ENCODE assay signal across 17 cellular contexts in the genomic region with DNA sequence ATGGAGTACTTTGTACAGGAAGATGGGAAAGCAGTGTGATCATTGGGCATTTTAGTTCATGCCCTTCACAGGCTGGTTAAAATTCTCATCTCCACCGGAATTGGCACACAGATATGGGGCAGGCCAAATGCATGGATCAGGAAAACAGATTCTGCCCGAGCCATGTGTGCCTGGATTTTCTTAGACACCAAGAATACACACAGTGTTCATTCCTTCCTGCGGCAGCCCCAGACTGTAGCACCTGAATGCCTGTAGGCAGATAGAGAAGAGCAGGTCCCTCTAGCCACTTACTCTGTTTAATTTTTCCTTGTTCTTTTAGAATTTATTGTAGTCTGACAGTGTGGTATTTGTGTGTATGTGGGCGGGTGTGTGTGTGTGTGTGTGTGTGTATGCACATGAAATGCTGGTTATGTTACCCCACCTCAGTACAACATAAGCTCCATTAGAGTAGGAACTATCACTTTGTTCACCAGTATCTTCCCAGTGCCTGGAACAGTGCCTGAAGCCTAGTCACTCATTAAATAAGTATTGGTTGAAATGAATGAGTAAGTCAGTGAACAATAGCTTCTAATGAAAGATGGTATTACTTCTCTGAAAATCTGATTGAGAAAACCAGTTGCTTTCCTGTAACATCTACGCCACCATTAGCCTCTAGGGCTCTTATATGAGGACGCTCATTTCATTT. TPM values are rescaled to one million over a fixed set of nuclear protein-coding genes. Genes with fewer than 3 reads are reported as not detected.
DNase-seq lines count a peak whose midpoint lies in the region; ATAC-seq, FAIRE-seq and TF ChIP-seq lines count a peak whose summit lies in the region.
"Had no signal": no experiment of that assay in that cellular context is flagged by ENCODE, and none has a peak within 500 bp of the region (broad histone marks: within the 10 kb centered on the region; RNA-seq: fewer than 3 reads in every experiment).

No MANE protein-coding gene starts in this region.

- H3K36me3 ChIP-seq in pancreas = no peaks in the 10 kb centered on the region
- H3K36me3 ChIP-seq: BLaER1 had no signal

- no peak overlapping the region for H3K27ac ChIP-seq in pancreas
- H3K27ac ChIP-seq: 22Rv1, BLaER1 had no signal

- peaks cover 12 to 20% (median 13%) of the 10 kb centered on the region in 3 donors for H3K4me1 ChIP-seq in pancreas
- H3K4me1 ChIP-seq: BLaER1 had no signal

- DNase-seq in NCI-H146 (lab: John Stamatoyannopoulos, UW) = peak; percentile 18
- DNase-seq in NCI-H146 treated with DMSO at 0.1 percent for 48 hours (lab: John Stamatoyannopoulos, UW; ENCODE audit: unreplicated experiment) = no peak
- peak; percentile 35 for DNase-seq in NCI-H69 (lab: John Stamatoyannopoulos, UW)
- DNase-seq in left lobe of liver (ENCODE audit: low spot score) = no peak
- DNase-seq in pancreas = no peak
- DNase-seq in NCI-H748 treated with DMSO at 0.1 percent for 48 hours (lab: John Stamatoyannopoulos, UW) = no peak
- DNase-seq: AML-193; Caco-2; CD8-positive, alpha-beta memory T cell; GF-D8; HCEC 1CT; HFFc6 had no signal

- H3K9me3 ChIP-seq in pancreas = no peaks in the 10 kb centered on the region
- H3K9me3 ChIP-seq: Caco-2 had no signal

- H3K27me3 ChIP-seq in pancreas = no peaks in the 10 kb centered on the region
- H3K27me3 ChIP-seq: BLaER1 had no signal

- intact Hi-C loops in pancreas (cut with DNase I) = no loop called here

- TF ChIP-seq CTCF in pancreas (IDR thresholded peaks at IDR 0.05) = no peak

- no peak for FAIRE-seq in pancreas (lab: Jason Lieb, UNC)
- FAIRE-seq: H1 had no signal

- WGBS in pancreas, 2 donors = 86 to 87% methylated on average over 6 of the region's 6 CpGs

- no peak overlapping the region for H3K4me3 ChIP-seq in pancreas
- H3K4me3 ChIP-seq: BLaER1 had no signal

- ATAC-seq in left lobe of liver (peak; percentile 59), pancreas (peak in 3 of 4 donors; percentile 20 to 32 (median 26)), GM21423 (IDR thresholded peaks at IDR 0.05; ENCODE audit: unreplicated experiment) (no peak), GM18502 (IDR thresholded peaks at IDR 0.05; ENCODE audit: poor library complexity, unreplicated experiment) (no peak)

RNA-seq across cellular contexts. Expression of a gene that starts 41.7 kb away (rescaled TPM):
- 15.1 TPM for total RNA-seq in left lobe of liver
- total RNA-seq in pancreas = 10 to 100 TPM; 17.3 to 27.9 (median 22.1) TPM
- polyA plus RNA-seq in pancreas = 10 to 100 TPM in 1 of 2 donors, 1 to 10 TPM in 1; 5.6 to 11.4 TPM

Comparison
In these comparisons a context has a peak if more than half of its experiments do, and no peak if none do; other contexts are left out.
1. DNase-seq: peak in NCI-H146 (single experiment) and NCI-H69 (single experiment); none in NCI-H146 treated with DMSO at 0.1 percent for 48 hours (single experiment), left lobe of liver (single experiment), pancreas (0 of 6) and NCI-H748 treated with DMSO at 0.1 percent for 48 hours (single experiment).
2. ATAC-seq: peak in left lobe of liver (single experiment) and pancreas (3 of 4); none in GM21423 (single experiment) and GM18502 (single experiment).